33 cellular contexts compared by ENCODE assay signal in genomic region chr9:99427252-99427651, GRCh38.
"Had no signal": no experiment of that assay in that cellular context is flagged by ENCODE, and none has a peak within 500 bp of the region (broad histone marks: within the 10 kb centered on the region; RNA-seq: fewer than 3 reads in every experiment).

No MANE protein-coding gene starts in this region.

- H3K4me3 ChIP-seq: MG63 had no signal

- H3K27me3 ChIP-seq: MG63 had no signal

- H3K36me3 ChIP-seq: MG63 had no signal

- DNase-seq: Kasumi-1, MG63, MM.1S, MV-4-11, NCI-H1048, NCI-H1092, NCI-H1092 treated with DMSO at 0.1 percent for 48 hours, NCI-H1105, NCI-H1105 treated with DMSO at 0.1 percent for 48 hours, NCI-H1417, NCI-H1417 treated with DMSO at 0.1 percent for 48 hours, NCI-H1436, NCI-H1436 treated with DMSO at 0.1 percent for 48 hours, NCI-H146, NCI-H1694, NCI-H1694 treated with DMSO at 0.1 percent for 48 hours, NCI-H187, NCI-H187 treated with DMSO at 0.1 percent for 48 hours, NCI-H1930, NCI-H2029, NCI-H2029 treated with DMSO at 0.1 percent for 48 hours, NCI-H2081, NCI-H2081 treated with DMSO at 0.1 percent for 48 hours, NCI-H2107, NCI-H2171, NCI-H2227 treated with DMSO at 0.1 percent for 48 hours, NCI-H226, NCI-H345, NCI-H446, NCI-H446 treated with DMSO at 0.1 percent for 48 hours, NCI-H510A, NCI-H510A treated with DMSO at 0.1 percent for 48 hours, NCI-H524 treated with DMSO at 0.1 percent for 48 hours had no signal
